In the genomic region with DNA sequence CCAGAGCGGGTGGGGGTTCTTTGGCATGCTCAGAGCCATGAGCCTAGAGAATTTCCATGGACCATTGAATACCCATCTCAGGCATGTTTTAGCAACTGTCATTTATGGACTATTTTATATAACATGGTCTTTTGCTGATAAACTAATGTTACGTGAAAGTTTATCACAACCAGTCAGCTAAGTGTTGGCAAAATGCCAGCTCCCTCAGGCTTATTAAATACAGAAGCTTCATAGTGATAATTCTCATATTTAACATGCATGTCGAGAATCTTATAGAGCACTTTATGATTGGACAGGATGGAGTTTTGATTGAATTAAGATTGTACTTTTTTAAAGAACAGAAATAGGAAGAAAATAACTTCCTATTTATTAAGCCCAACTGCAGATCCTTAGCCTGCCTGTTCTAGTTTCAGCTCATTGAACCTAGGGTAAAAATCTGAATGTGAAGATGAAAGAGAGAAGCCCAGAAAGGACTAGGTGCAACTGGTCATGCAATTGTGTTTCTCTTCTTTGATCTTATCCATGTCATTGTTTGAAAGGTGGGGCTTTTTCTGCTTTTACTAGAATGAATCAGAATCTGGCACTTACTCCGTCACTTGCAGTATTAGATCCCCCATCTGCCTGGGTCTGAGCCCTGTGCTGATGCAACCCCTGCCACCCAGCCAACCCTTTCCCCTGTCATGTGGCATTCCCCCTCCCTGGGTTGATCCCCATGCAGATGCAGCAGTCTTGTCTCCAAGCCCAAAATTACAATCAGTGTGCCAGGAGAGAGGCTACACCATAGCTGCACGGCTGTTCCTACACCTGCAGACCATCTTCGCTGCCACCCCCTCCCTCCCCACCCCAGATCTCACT, we compare ENCODE assay signal across 9 cellular contexts.
DNase-seq lines count a peak whose midpoint lies in the region; ATAC-seq and TF ChIP-seq lines count a peak whose summit lies in the region.
"Had no signal": no experiment of that assay in that cellular context is flagged by ENCODE, and none has a peak within 500 bp of the region (broad histone marks: within the 10 kb centered on the region; RNA-seq: fewer than 3 reads in every experiment).

No MANE protein-coding gene starts in this region.

- no peaks in the 10 kb centered on the region for H3K36me3 ChIP-seq in mucosa of descending colon (ENCODE audit: low read depth)

- DNase-seq in mucosa of descending colon (no peak), putamen (ENCODE audit: low spot score) (no peak), SHP77 (lab: John Stamatoyannopoulos, UW) (no peak)
- DNase-seq: NCI-H748 treated with DMSO at 0.1 percent for 48 hours, occipital lobe had no signal

- ATAC-seq in GM18858 (IDR thresholded peaks at IDR 0.05; ENCODE audit: unreplicated experiment) (peak; percentile 88), GM21367 (IDR thresholded peaks at IDR 0.05; ENCODE audit: unreplicated experiment) (peak; percentile 69), HG03354 (IDR thresholded peaks at IDR 0.05; ENCODE audit: poor library complexity, severe bottlenecking, unreplicated experiment) (peak; percentile 85), esophagus mucosa (peak; percentile 64), mucosa of descending colon (no peak)

- intact Hi-C loops in mucosa of descending colon (cut with DNase I, micrococcal nuclease), result no loop called here

- no peaks in the 10 kb centered on the region for H3K9me3 ChIP-seq in mucosa of descending colon

- H3K4me3 ChIP-seq in mucosa of descending colon, result no peak overlapping the region

- no peaks in the 10 kb centered on the region for H3K4me1 ChIP-seq in mucosa of descending colon (ENCODE audit: low read depth)

- no peak for TF ChIP-seq CTCF in mucosa of descending colon (IDR thresholded peaks at IDR 0.05)
